In genomic region chr5:1008451-1009358, GRCh38 we compare ENCODE assay signal across 8 cellular contexts. TPM values are rescaled to one million over a fixed set of nuclear protein-coding genes. Genes with fewer than 3 reads are reported as not detected.
DNase-seq lines count a peak whose midpoint lies in the region; ATAC-seq, FAIRE-seq and TF ChIP-seq lines count a peak whose summit lies in the region.

Gene NKD2, plus strand, starts transcription at chr5:1008802. Its CDS starts 256 bp downstream, at chr5:1009058.

- TF ChIP-seq CTCF in GM23338 (conservative IDR thresholded peaks at IDR 0.05; ENCODE audit: low read depth in 2 of 2) (peak; percentile 53 to 62), Panc1 (IDR thresholded peaks at IDR 0.05) (peak; percentile 98), K562 (IDR thresholded peaks at IDR 0.05 in 2 of 3, conservative IDR thresholded peaks at IDR 0.05 in 1 of 3; ENCODE audit: insufficient read depth in 2 of 3, low read depth in 1 of 3, low read length in 3 of 3) (peak; percentile 52 to 72 (median 54); a peak in 5 of 6 replicates), kidney epithelial cell (IDR thresholded peaks at IDR 0.05; ENCODE audit: insufficient read depth, low read length, poor library complexity, severe bottlenecking) (peak; percentile 23)

- H3K4me3 Mint-ChIP-seq in CD4-positive, alpha-beta memory T cell: peak within 1 kb of the TSS in 6 of 8 donors; percentile 52 to 85 (median 75)
- H3K4me3 Mint-ChIP-seq in GM23338: peak within 1 kb of the TSS; percentile 64

- peaks cover 5 to 39% (median 18%) of the 10 kb centered on the region in 4 donors for H3K4me1 Mint-ChIP-seq in CD4-positive, alpha-beta memory T cell
- peaks cover 40% of the 10 kb centered on the region for H3K4me1 Mint-ChIP-seq in GM23338

- peaks cover 29% of the 10 kb centered on the region for H3K27me3 ChIP-seq in CD4-positive, alpha-beta memory T cell (ENCODE audit: insufficient read depth, low read length)
- H3K27me3 ChIP-seq in GM23338 (ENCODE audit: insufficient read depth) (peaks cover 67% of the 10 kb centered on the region), Panc1 (ENCODE audit: control insufficient read depth, insufficient read depth, low read length) (no peaks in the 10 kb centered on the region), K562 (ENCODE audit: control insufficient read depth in 2 of 2, insufficient read depth in 2 of 2, low read length in 2 of 2) (peaks cover 41 to 84% of the 10 kb centered on the region in 2 experiments), kidney epithelial cell (ENCODE audit: control insufficient read depth, insufficient read depth, low read length) (peaks cover 84% of the 10 kb centered on the region)

- peak; percentile 32 to 48 (median 41) for DNase-seq in CD4-positive, alpha-beta memory T cell
- peak; percentile 69 for DNase-seq in GM23338 (ENCODE audit: low spot score)
- DNase-seq in Panc1 (ENCODE audit: low read depth, low spot score): no peak
- peak; percentile 53 to 92 (median 87) for DNase-seq in K562 (ENCODE audit: extremely low read depth in 1 of 4, low spot score in 3 of 4)
- DNase-seq in kidney epithelial cell (ENCODE audit: low read depth): no peak
- DNase-seq in stimulated activated CD8-positive, alpha-beta memory T cell treated with anti-CD3 and anti-CD28 coated beads, Interleukin-4, amount 100 ng/mL, for 48 hours: peak; percentile 68
- DNase-seq in G401 (ENCODE audit: low spot score): no peak

- H3K36me3 ChIP-seq in CD4-positive, alpha-beta memory T cell (ENCODE audit: insufficient read depth, low read length): no peaks in the 10 kb centered on the region
- H3K36me3 ChIP-seq in GM23338 (ENCODE audit: insufficient read depth): no peaks in the 10 kb centered on the region
- H3K36me3 ChIP-seq in Panc1 (ENCODE audit: control insufficient read depth, insufficient read depth, low read length): no peaks in the 10 kb centered on the region
- no peaks in the 10 kb centered on the region for H3K36me3 ChIP-seq in K562 (ENCODE audit: control insufficient read depth, insufficient read depth, low read length)
- H3K36me3 ChIP-seq in kidney epithelial cell (ENCODE audit: control insufficient read depth, insufficient read depth, low read length): no peaks in the 10 kb centered on the region

- in situ Hi-C loops in Panc1 (cut with HindIII; ENCODE audit: low pct_unique_long_range_greater_than_20kb, low sequenced_read_pairs): no loop called here
- in situ Hi-C loops in K562 (cut with MboI): no loop called here
- in situ Hi-C loops in G401 (cut with HindIII; ENCODE audit: low sequenced_read_pairs): no loop called here

- POLR2A ChIA-PET in CD4-positive, alpha-beta memory T cell (lab: Charles Lee; ENCODE audit: partially characterized antibody): no interaction called here
- POLR2A ChIA-PET in Panc1 (lab: Charles Lee) (interaction anchor here (0.5 kb wide), 1 partner anchor 15 kb away, joined by 3 read pairs; no protein-coding TSS in a partner anchor), K562 (lab: Yijun Ruan, JAX) (interaction anchor here (0.6 to 3.1 kb wide), 3 partner anchors 11 to 465 kb away, joined by 3 to 10 read pairs (median 4); no protein-coding TSS in a partner anchor)

- H3K9me1 ChIP-seq in K562 (ENCODE audit: control insufficient read depth, insufficient read depth, low read length): no peaks in the 10 kb centered on the region

- peak within 1 kb of the TSS in 1 of 7 donors; percentile 25 for H3K27ac Mint-ChIP-seq in CD4-positive, alpha-beta memory T cell
- no peak within 1 kb of the TSS for H3K27ac Mint-ChIP-seq in GM23338

- H3K4me1 ChIP-seq in CD4-positive, alpha-beta memory T cell (ENCODE audit: insufficient read depth, low read length): peaks cover 21% of the 10 kb centered on the region
- H3K4me1 ChIP-seq in GM23338 (ENCODE audit: insufficient read depth) (peaks cover 8% of the 10 kb centered on the region; the same call in 1 of the 2 replicates), Panc1 (ENCODE audit: control insufficient read depth, insufficient read depth, low read length) (peaks cover 22% of the 10 kb centered on the region), K562 (replicated peaks in 1 of 2; ENCODE audit: control insufficient read depth in 2 of 2, insufficient read depth in 2 of 2, low read length in 2 of 2) (peaks cover 0 to 54% of the 10 kb centered on the region in 2 experiments; a peak in 3 of 5 replicates)

- intact Hi-C loops in CD4-positive, alpha-beta memory T cell (cut with micrococcal nuclease): loop anchor here (2.0 to 10.0 kb wide), 3 partner anchors 86 to 636 kb away; no protein-coding TSS in a partner anchor
- intact Hi-C loops in Panc1 (cut with micrococcal nuclease; ENCODE audit: unreplicated experiment) (no loop called here), K562 (cut with micrococcal nuclease) (no loop called here)

- H3K36me3 Mint-ChIP-seq in CD4-positive, alpha-beta memory T cell: no peaks in the 10 kb centered on the region
- no peaks in the 10 kb centered on the region for H3K36me3 Mint-ChIP-seq in GM23338 (ENCODE audit: low read depth)

- peak within 1 kb of the TSS; percentile 52; the same call in 1 of the 2 replicates for H2AFZ ChIP-seq in GM23338
- no peak within 1 kb of the TSS; the same call in 1 of the 2 replicates for H2AFZ ChIP-seq in K562 (ENCODE audit: low read depth, low read length)

- no peak within 1 kb of the TSS for H3K9ac ChIP-seq in K562 (ENCODE audit: insufficient read depth in 1 of 2, low read depth in 2 of 2, low read length in 2 of 2)

- ATAC-seq in GM23338 (peak; percentile 25), Panc1 (peak; percentile 58), K562 (peak; percentile 63), HG03039 (IDR thresholded peaks at IDR 0.05; ENCODE audit: unreplicated experiment) (no peak)

- H3K9me3 Mint-ChIP-seq in CD4-positive, alpha-beta memory T cell: no peaks in the 10 kb centered on the region
- H3K9me3 Mint-ChIP-seq in GM23338: no peaks in the 10 kb centered on the region; the same call in 2 of the 3 replicates

- FAIRE-seq in K562 (lab: Jason Lieb, UNC): no peak

- no peak within 1 kb of the TSS for H3K4me3 ChIP-seq in CD4-positive, alpha-beta memory T cell (ENCODE audit: low read length in 2 of 2)
- H3K4me3 ChIP-seq in GM23338: peak within 1 kb of the TSS; percentile 51
- peak within 1 kb of the TSS; percentile 48 to 52 for H3K4me3 ChIP-seq in Panc1 (ENCODE audit: low read depth in 2 of 2, low read length in 2 of 2)
- H3K4me3 ChIP-seq in K562: no peak within 1 kb of the TSS; the same call in 1 of the 2 replicates
- H3K4me3 ChIP-seq in kidney epithelial cell (ENCODE audit: low read depth, low read length): peak within 1 kb of the TSS; percentile 14

- CTCF ChIA-PET in CD4-positive, alpha-beta memory T cell (lab: Charles Lee; ENCODE audit: partially characterized antibody): interaction anchor here (4.4 kb wide), 1 partner anchor 132 kb away, joined by 17 read pairs; no protein-coding TSS in a partner anchor
- CTCF ChIA-PET in Panc1 (lab: Charles Lee): interaction anchor here (1.4 kb wide), 1 partner anchor 60 kb away, joined by 3 read pairs; no protein-coding TSS in a partner anchor
- CTCF ChIA-PET in K562 (lab: Yijun Ruan, JAX; ENCODE audit: low intra/inter-chr PET ratio): interaction anchor here (0.6 to 0.9 kb wide), 2 partner anchors 19 to 104 kb away, joined by 5 to 6 read pairs; no protein-coding TSS in a partner anchor

- TF ChIP-seq RAD21 in K562 (CRISPR knock-in tag; conservative IDR thresholded peaks at IDR 0.05 in 1 of 2, IDR thresholded peaks at IDR 0.05 in 1 of 2): no peak; a peak in 1 of 4 replicates

- no peak within 1 kb of the TSS for H3K27ac ChIP-seq in CD4-positive, alpha-beta memory T cell (ENCODE audit: low read depth, low read length)
- no peak within 1 kb of the TSS for H3K27ac ChIP-seq in GM23338 (ENCODE audit: low read depth)
- H3K27ac ChIP-seq in Panc1 (ENCODE audit: low read length): peak within 1 kb of the TSS; percentile 48; the same call in 1 of the 2 replicates
- no peak within 1 kb of the TSS for H3K27ac ChIP-seq in K562 (ENCODE audit: extremely low read depth, low read depth, low read length)

- no peaks in the 10 kb centered on the region for H3F3A ChIP-seq in GM23338 (replicated peaks; ENCODE audit: low read depth)

- no peak for TF ChIP-seq EP300 in K562 (IDR thresholded peaks at IDR 0.05; ENCODE audit: low read length)

- no peak for TF ChIP-seq POLR2A in K562 (conservative IDR thresholded peaks at IDR 0.05)

- H3K4me2 ChIP-seq in GM23338 (peak within 1 kb of the TSS; percentile 78), K562 (ENCODE audit: insufficient read depth, low read length) (no peak within 1 kb of the TSS)

- WGBS in K562 (ENCODE audit: insufficient coverage, low coverage, missing lambda C conversion rate): 1% methylated on average over 19 of the region's 108 CpGs

- H3K79me2 ChIP-seq in GM23338 (replicated peaks; ENCODE audit: insufficient read depth): no peaks in the 10 kb centered on the region
- no peaks in the 10 kb centered on the region for H3K79me2 ChIP-seq in K562 (ENCODE audit: control insufficient read depth, insufficient read depth, low read length)

- H4K20me1 ChIP-seq in GM23338 (replicated peaks; ENCODE audit: insufficient read depth) (no peaks in the 10 kb centered on the region; the same call in 1 of the 2 replicates), K562 (replicated peaks; ENCODE audit: control insufficient read depth, insufficient read depth, low read length) (peaks cover 55% of the 10 kb centered on the region)

- H3K27me3 Mint-ChIP-seq in CD4-positive, alpha-beta memory T cell: peaks cover 25 to 40% of the 10 kb centered on the region in 2 donors
- peaks cover 59% of the 10 kb centered on the region for H3K27me3 Mint-ChIP-seq in GM23338 (ENCODE audit: insufficient read depth, low read depth, poor library complexity)

- H3K9me2 ChIP-seq in GM23338 (ENCODE audit: insufficient read depth): no peaks in the 10 kb centered on the region

- H3K9me3 ChIP-seq in CD4-positive, alpha-beta memory T cell (ENCODE audit: control insufficient read depth in 1 of 2, low read length in 2 of 2): no peaks in the 10 kb centered on the region
- H3K9me3 ChIP-seq in Panc1 (ENCODE audit: control insufficient read depth, insufficient read depth, low read depth, low read length) (no peaks in the 10 kb centered on the region), K562 (replicated peaks; ENCODE audit: control insufficient read depth, insufficient read depth, low read depth, low read length) (no peaks in the 10 kb centered on the region)

- BruUV-seq in Panc1 (replicated peaks; lab: Mats Ljungman, UMichigan): no TSS peak
- no TSS peak for BruUV-seq in K562 (replicated peaks; lab: Mats Ljungman, UMichigan)

RNA-seq across cellular contexts. Expression of gene NKD2, which starts in this region (rescaled TPM):
- total RNA-seq in CD4-positive, alpha-beta memory T cell: not detected
- not detected for polyA plus RNA-seq in CD4-positive, alpha-beta memory T cell
- total RNA-seq in GM23338 (2014; rRNA removed; shearing (Covaris generic)): 7.3 and 9.0 TPM in 2 replicates
- polyA plus RNA-seq in GM23338 (2016; fragmentation: Nextera tagmentation; extraction: Ambion mirVana): 10.0 and 11.9 TPM in 2 replicates
- total RNA-seq in Panc1 (2021; ENCODE audit: unreplicated experiment): 12.3 TPM
- 28.7 TPM for polyA plus RNA-seq in Panc1 (2012; ENCODE audit: insufficient read length)
- total RNA-seq in K562 (2011; cell fraction: chromatin; rRNA removed; ENCODE audit: low replicate concordance): 0.55 and 2.0 TPM in 2 replicates
- total RNA-seq in K562 (2011; cell fraction: nucleolus; rRNA removed): 0.67 and 1.7 TPM in 2 replicates
- total RNA-seq in K562 (2011; cell fraction: nucleoplasm; rRNA removed): 0.37 TPM in 1 of 2 replicates, not detected in the other
- total RNA-seq in K562 (2014; rRNA removed): 0.12 and 0.64 TPM in 2 replicates
- total RNA-seq in K562 (2014; rRNA removed; fragmentation: Illumina TruSeq; extraction: Trizol): not detected in 2 replicates
- total RNA-seq in K562 (2015; rRNA removed; fragmentation: Illumina TruSeq; extraction: Trizol): not detected in 2 replicates
- total RNA-seq in K562 (2021): 0.35 and 0.38 TPM in 2 replicates
- polyA plus RNA-seq in K562 (2011; rRNA removed): 0.20 and 0.65 TPM in 2 replicates
- 0.29 TPM in 1 of 2 replicates, not detected in the other for polyA plus RNA-seq in K562 (2011; cell fraction: cytosol; rRNA removed)
- 3.0 and 5.0 TPM in 2 replicates for polyA plus RNA-seq in K562 (2011; cell fraction: nucleus; rRNA removed)
- 0.16 and 0.98 TPM in 2 replicates for polyA plus RNA-seq in K562 (2012)
- not detected in 2 replicates for polyA plus RNA-seq in K562 (2014; fragmentation: Illumina TruSeq; extraction: Trizol)
- not detected for polyA plus RNA-seq in K562 (2014; fragmentation: Nextera tagmentation; extraction: Ambion mirVana)
- 0.09 TPM in 1 of 2 replicates, not detected in the other for polyA plus RNA-seq in K562 (2014; rRNA removed)
- not detected in 2 replicates for polyA minus RNA-seq in K562 (2011; rRNA and poly(A)+ RNA removed)
- 1.3 TPM in 1 of 2 replicates, not detected in the other for polyA minus RNA-seq in K562 (2011; cell fraction: cytosol; rRNA and poly(A)+ RNA removed)
- 1.00 and 1.3 TPM in 2 replicates for polyA minus RNA-seq in K562 (2011; cell fraction: nucleus; rRNA and poly(A)+ RNA removed)
- total RNA-seq in kidney epithelial cell: 1.0 and 1.7 TPM in 2 replicates
- 2.1 and 6.0 TPM in 2 replicates for total RNA-seq in G401 (2014; rRNA removed; shearing (Covaris generic))

Comparison
In these comparisons a context has a peak if more than half of its experiments do, and no peak if none do; other contexts are left out.
1. Peak in DNase-seq in CD4-positive, alpha-beta memory T cell; RNA of the gene not detected or under 1 TPM.
2. DNase-seq: peak in GM23338 (single experiment), K562 (4 of 4) and stimulated activated CD8-positive, alpha-beta memory T cell treated with anti-CD3 and anti-CD28 coated beads, Interleukin-4, amount 100 ng/mL, for 48 hours (single experiment); none in Panc1 (single experiment), kidney epithelial cell (single experiment) and G401 (single experiment).
3. H3K4me3 ChIP-seq: peak in GM23338 (single experiment), Panc1 (2 of 2) and kidney epithelial cell (single experiment); none in CD4-positive, alpha-beta memory T cell (0 of 2) and K562 (single experiment).
4. CTCF ChIP-seq: peak in every context shown above with its lines; median percentile 98 in Panc1; 58 in GM23338; 54 in K562; 23 in kidney epithelial cell.